ENCODE assay signal across 1 cellular context in the genomic region with DNA sequence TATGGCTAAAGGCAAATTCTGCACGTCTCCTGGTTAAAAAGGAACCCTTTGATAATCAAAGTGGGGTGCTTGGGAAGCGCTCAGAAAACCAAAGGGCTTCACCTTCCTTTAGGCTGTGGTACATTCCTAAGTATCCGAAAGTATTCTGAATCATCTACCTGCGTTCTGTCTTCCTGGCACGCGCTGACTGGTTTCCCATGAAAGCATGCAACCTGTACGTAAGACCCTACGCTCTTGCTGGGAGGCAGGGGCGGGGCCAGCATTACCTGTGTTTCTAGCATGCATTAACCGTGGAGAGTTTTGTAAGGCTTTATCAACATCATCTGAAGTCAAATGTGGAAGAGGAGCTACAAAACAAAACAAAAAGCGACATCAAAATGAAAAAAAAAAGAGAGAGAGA.
TF ChIP-seq lines count a peak whose summit lies in the region.

No MANE protein-coding gene starts in this region.

TF ChIP-seq in WTC11, 78 proteins besides CTCF, POLR2A, EP300 and RAD21 (continued from another document):
- TF ChIP-seq, protein P1, sequence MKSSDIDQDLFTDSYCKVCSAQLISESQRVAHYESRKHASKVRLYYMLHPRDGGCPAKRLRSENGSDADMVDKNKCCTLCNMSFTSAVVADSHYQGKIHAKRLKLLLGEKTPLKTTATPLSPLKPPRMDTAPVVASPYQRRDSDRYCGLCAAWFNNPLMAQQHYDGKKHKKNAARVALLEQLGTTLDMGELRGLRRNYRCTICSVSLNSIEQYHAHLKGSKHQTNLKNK (CRISPR knock-in tag; IDR thresholded peaks at IDR 0.05): no peak
- no peak for TF ChIP-seq IRF2 (CRISPR knock-in tag; IDR thresholded peaks at IDR 0.05; ENCODE audit: borderline replicate concordance, low read depth)
- TF ChIP-seq, protein P2, sequence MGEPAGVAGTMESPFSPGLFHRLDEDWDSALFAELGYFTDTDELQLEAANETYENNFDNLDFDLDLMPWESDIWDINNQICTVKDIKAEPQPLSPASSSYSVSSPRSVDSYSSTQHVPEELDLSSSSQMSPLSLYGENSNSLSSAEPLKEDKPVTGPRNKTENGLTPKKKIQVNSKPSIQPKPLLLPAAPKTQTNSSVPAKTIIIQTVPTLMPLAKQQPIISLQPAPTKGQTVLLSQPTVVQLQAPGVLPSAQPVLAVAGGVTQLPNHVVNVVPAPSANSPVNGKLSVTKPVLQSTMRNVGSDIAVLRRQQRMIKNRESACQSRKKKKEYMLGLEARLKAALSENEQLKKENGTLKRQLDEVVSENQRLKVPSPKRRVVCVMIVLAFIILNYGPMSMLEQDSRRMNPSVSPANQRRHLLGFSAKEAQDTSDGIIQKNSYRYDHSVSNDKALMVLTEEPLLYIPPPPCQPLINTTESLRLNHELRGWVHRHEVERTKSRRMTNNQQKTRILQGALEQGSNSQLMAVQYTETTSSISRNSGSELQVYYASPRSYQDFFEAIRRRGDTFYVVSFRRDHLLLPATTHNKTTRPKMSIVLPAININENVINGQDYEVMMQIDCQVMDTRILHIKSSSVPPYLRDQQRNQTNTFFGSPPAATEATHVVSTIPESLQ (CRISPR knock-in tag; IDR thresholded peaks at IDR 0.05): no peak
- TF ChIP-seq, protein P3, sequence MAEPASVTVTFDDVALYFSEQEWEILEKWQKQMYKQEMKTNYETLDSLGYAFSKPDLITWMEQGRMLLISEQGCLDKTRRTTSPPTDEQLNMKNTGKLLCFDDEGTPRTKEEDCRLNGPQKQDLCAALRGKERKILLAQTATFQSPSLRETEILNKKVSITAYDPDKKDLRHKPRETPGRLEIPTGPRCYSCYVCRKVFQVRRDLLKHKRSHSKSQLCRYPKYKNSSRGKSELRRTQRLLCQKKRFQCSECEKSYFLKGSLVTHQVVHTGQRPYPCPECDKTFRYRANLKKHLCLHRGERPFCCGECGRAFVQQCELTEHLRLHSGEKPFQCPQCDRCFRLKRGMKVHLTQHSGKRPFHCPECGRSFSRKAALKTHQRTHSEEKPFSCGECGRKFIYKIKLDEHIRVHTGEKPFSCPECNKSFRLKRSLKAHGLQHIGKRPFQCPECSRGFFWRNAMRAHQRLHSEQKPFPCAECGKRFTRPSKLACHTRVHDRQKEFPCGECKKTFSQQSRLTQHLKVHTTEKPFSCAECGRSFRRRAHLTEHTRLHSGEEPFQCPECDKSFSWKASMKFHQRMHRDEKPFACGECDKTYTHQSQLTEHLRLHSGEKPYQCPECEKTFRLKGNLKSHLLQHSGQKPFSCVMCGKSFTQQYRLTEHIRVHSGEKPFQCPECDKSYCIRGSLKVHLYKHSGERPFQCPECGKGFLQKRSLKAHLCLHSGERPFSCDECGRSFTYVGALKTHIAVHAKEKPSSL (CRISPR knock-in tag; conservative IDR thresholded peaks at IDR 0.05): no peak
- TF ChIP-seq, protein P4, sequence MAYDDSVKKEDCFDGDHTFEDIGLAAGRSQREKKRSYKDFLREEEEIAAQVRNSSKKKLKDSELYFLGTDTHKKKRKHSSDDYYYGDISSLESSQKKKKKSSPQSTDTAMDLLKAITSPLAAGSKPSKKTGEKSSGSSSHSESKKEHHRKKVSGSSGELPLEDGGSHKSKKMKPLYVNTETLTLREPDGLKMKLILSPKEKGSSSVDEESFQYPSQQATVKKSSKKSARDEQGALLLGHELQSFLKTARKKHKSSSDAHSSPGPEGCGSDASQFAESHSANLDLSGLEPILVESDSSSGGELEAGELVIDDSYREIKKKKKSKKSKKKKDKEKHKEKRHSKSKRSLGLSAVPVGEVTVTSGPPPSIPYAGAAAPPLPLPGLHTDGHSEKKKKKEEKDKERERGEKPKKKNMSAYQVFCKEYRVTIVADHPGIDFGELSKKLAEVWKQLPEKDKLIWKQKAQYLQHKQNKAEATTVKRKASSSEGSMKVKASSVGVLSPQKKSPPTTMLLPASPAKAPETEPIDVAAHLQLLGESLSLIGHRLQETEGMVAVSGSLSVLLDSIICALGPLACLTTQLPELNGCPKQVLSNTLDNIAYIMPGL (CRISPR knock-in tag; IDR thresholded peaks at IDR 0.05): no peak
- no peak for TF ChIP-seq ETV6 (CRISPR knock-in tag; IDR thresholded peaks at IDR 0.05)
